12 cellular contexts compared by ENCODE assay signal in genomic region chrX:1443496-1444075, GRCh38. TPM values are rescaled to one million over a fixed set of nuclear protein-coding genes. Genes with fewer than 3 reads are reported as not detected.
A peak's percentile ranks its signal among the peaks of the same experiment; 100 is the strongest.
DNase-seq lines count a peak whose midpoint lies in the region; ATAC-seq, FAIRE-seq and TF ChIP-seq lines count a peak whose summit lies in the region.
"Had no signal": no experiment of that assay in that cellular context is flagged by ENCODE, and none has a peak within 500 bp of the region (broad histone marks: within the 10 kb centered on the region; RNA-seq: fewer than 3 reads in every experiment).

No MANE protein-coding gene starts in this region.

- no peak overlapping the region for H2BK120ac ChIP-seq in mesenchymal stem cell (ENCODE audit: low read depth, low read length)

- H3K4me2 ChIP-seq in HepG2 (ENCODE audit: low read depth, low read length) = no peak overlapping the region
- no peak overlapping the region for H3K4me2 ChIP-seq in mesenchymal stem cell (ENCODE audit: low read length, poor library complexity, severe bottlenecking)
- H3K4me2 ChIP-seq: GM23338 had no signal

- TF ChIP-seq CTCF in right lobe of liver (IDR thresholded peaks at IDR 0.05) (no peak), HepG2 (CRISPR knock-in tag; IDR thresholded peaks at IDR 0.05) (no peak), adrenal gland (IDR thresholded peaks at IDR 0.05) (no peak)

- BruUV-seq in HepG2 (replicated peaks; lab: Mats Ljungman, UMichigan) = no TSS peak

- no peak overlapping the region for H3K18ac ChIP-seq in mesenchymal stem cell (ENCODE audit: low read depth in 1 of 2, low read length in 2 of 2)

- H3K9ac ChIP-seq in HepG2 (ENCODE audit: insufficient read depth, low read depth, low read length) (no peak overlapping the region), mesenchymal stem cell (ENCODE audit: low read length) (no peak overlapping the region)

- H4K8ac ChIP-seq in mesenchymal stem cell (ENCODE audit: low read length) = no peak overlapping the region

- no peaks in the 10 kb centered on the region for H3K9me3 ChIP-seq in right lobe of liver
- no peaks in the 10 kb centered on the region for H3K9me3 ChIP-seq in HepG2 (ENCODE audit: low read length)
- H3K9me3 ChIP-seq in adrenal gland (replicated peaks in 1 of 3) = no peaks in the 10 kb centered on the region
- H3K9me3 ChIP-seq in mesenchymal stem cell (ENCODE audit: control insufficient read depth, low read length) = no peaks in the 10 kb centered on the region
- H3K9me3 ChIP-seq in aorta (ENCODE audit: control insufficient read depth, low read length) = no peaks in the 10 kb centered on the region

- H3K79me2 ChIP-seq in HepG2 (ENCODE audit: insufficient read depth, low read length) = peaks cover 1% of the 10 kb centered on the region

- TF ChIP-seq EP300 in HepG2 (IDR thresholded peaks at IDR 0.05; ENCODE audit: low read depth in 2 of 2, low read length in 2 of 2) (no peak), HepG2 (CRISPR knock-in tag; IDR thresholded peaks at IDR 0.05; ENCODE audit: borderline replicate concordance) (no peak)

- no peak overlapping the region for H2BK15ac ChIP-seq in mesenchymal stem cell (ENCODE audit: low read depth, poor library complexity, severe bottlenecking)

- H3K36me3 ChIP-seq in right lobe of liver (no peaks in the 10 kb centered on the region), HepG2 (replicated peaks in 1 of 2; ENCODE audit: control insufficient read depth in 1 of 2, insufficient read depth in 2 of 2, low read length in 2 of 2) (peaks cover 0 to 6% of the 10 kb centered on the region in 2 experiments; a peak in 2 of 5 replicates), adrenal gland (replicated peaks in 1 of 2) (peaks cover 0 to 2% of the 10 kb centered on the region in 2 donors), mesenchymal stem cell (ENCODE audit: control insufficient read depth in 1 of 2, insufficient read depth in 2 of 2, low read depth in 1 of 2, low read length in 2 of 2) (peaks cover 39 to 50% of the 10 kb centered on the region in 2 experiments), aorta (ENCODE audit: control insufficient read depth in 1 of 2, insufficient read depth in 2 of 2, low read length in 1 of 2) (no peaks in the 10 kb centered on the region)

- peaks cover 0 to 5% (median 2%) of the 10 kb centered on the region in 4 donors for H3K4me1 ChIP-seq in right lobe of liver
- H3K4me1 ChIP-seq in HepG2 (ENCODE audit: insufficient read depth, low read length) = no peaks in the 10 kb centered on the region
- no peaks in the 10 kb centered on the region for H3K4me1 ChIP-seq in adrenal gland (replicated peaks in 1 of 2)
- H3K4me1 ChIP-seq in mesenchymal stem cell (ENCODE audit: control insufficient read depth, insufficient read depth, low read depth, low read length) = peaks cover 4% of the 10 kb centered on the region
- no peaks in the 10 kb centered on the region for H3K4me1 ChIP-seq in aorta (ENCODE audit: control insufficient read depth in 1 of 2, insufficient read depth in 2 of 2, low read length in 2 of 2)

- no peaks in the 10 kb centered on the region for H3K27me3 ChIP-seq in right lobe of liver
- no peaks in the 10 kb centered on the region for H3K27me3 ChIP-seq in HepG2 (ENCODE audit: control insufficient read depth in 1 of 2, insufficient read depth in 2 of 2, low read length in 2 of 2)
- H3K27me3 ChIP-seq in adrenal gland = no peaks in the 10 kb centered on the region
- no peaks in the 10 kb centered on the region for H3K27me3 ChIP-seq in mesenchymal stem cell (ENCODE audit: control insufficient read depth in 1 of 2, insufficient read depth in 1 of 2, low read length in 2 of 2)
- no peaks in the 10 kb centered on the region for H3K27me3 ChIP-seq in aorta (ENCODE audit: control insufficient read depth in 1 of 2, insufficient read depth in 2 of 2, low read length in 1 of 2)

- H3K79me1 ChIP-seq in mesenchymal stem cell (replicated peaks; ENCODE audit: low read length, poor library complexity, severe bottlenecking) = peaks cover 26% of the 10 kb centered on the region

- H2AK5ac ChIP-seq in mesenchymal stem cell (ENCODE audit: low read length, severe bottlenecking) = no peak overlapping the region

- H2BK12ac ChIP-seq in mesenchymal stem cell (ENCODE audit: low read length in 2 of 2) = no peak overlapping the region

- CTCF ChIA-PET in HepG2 (lab: Yijun Ruan, JAX; ENCODE audit: low intra/inter-chr PET ratio, low total read pairs) = no interaction called here

- intact Hi-C loops in right lobe of liver (cut with DNase I) (no loop called here), HepG2 (cut with micrococcal nuclease; ENCODE audit: unreplicated experiment) (no loop called here), adrenal gland (cut with DNase I) (loop anchor here in 1 of 2 donors (10.0 kb wide), 1 partner anchor 49 kb away; the partner anchor contains the start of gene SLC25A6), aorta (cut with DNase I) (no loop called here)

- ATAC-seq in right lobe of liver = no peak
- no peak for ATAC-seq in HepG2
- no peak for ATAC-seq in aorta (ENCODE audit: low FRiP score)
- no peak for ATAC-seq in HG02852 (IDR thresholded peaks at IDR 0.05; ENCODE audit: unreplicated experiment)
- ATAC-seq: GM23338 had no signal

- POLR2A ChIA-PET in HepG2 (lab: Yijun Ruan, JAX) = no interaction called here

- DNase-seq in right lobe of liver = peak; percentile 5 to 49 (median 25)
- no peak for DNase-seq in HepG2 (ENCODE audit: low spot score)
- DNase-seq in adrenal gland = peak in 6 of 7 donors; percentile 4 to 42 (median 11)
- DNase-seq in mesenchymal stem cell = no peak
- peak; percentile 24 to 35 for DNase-seq in aorta
- DNase-seq in OCI-M2 (lab: John Stamatoyannopoulos, UW; ENCODE audit: unreplicated experiment) = no peak
- DNase-seq: cortex of kidney, NCI-H1694 treated with DMSO at 0.1 percent for 48 hours, NCI-H510A, retina had no signal

- no peak for TF ChIP-seq RAD21 in HepG2 (CRISPR knock-in tag; IDR thresholded peaks at IDR 0.05)

- H2AFZ ChIP-seq in HepG2 (ENCODE audit: low read length) (no peak overlapping the region), mesenchymal stem cell (ENCODE audit: low read depth, low read length) (no peak overlapping the region)
- H2AFZ ChIP-seq: GM23338 had no signal

- H3K27ac ChIP-seq in right lobe of liver = no peak overlapping the region
- H3K27ac ChIP-seq in HepG2 (ENCODE audit: extremely low read length, insufficient read depth, low read length) = no peak overlapping the region
- no peak overlapping the region for H3K27ac ChIP-seq in adrenal gland
- no peak overlapping the region for H3K27ac ChIP-seq in mesenchymal stem cell (ENCODE audit: low read length, poor library complexity, severe bottlenecking)
- no peak overlapping the region for H3K27ac ChIP-seq in aorta (ENCODE audit: low read depth in 1 of 2, low read length in 2 of 2)

- no peak overlapping the region for H3K23ac ChIP-seq in mesenchymal stem cell (ENCODE audit: low read length in 2 of 2)

- H2BK5ac ChIP-seq in mesenchymal stem cell (ENCODE audit: low read depth, low read length, poor library complexity, severe bottlenecking) = no peak overlapping the region

- TF ChIP-seq POLR2A in right lobe of liver (IDR thresholded peaks at IDR 0.05) (no peak), HepG2 (IDR thresholded peaks at IDR 0.05; ENCODE audit: insufficient read depth in 1 of 2, low read depth in 2 of 2, low read length in 2 of 2) (no peak), adrenal gland (IDR thresholded peaks at IDR 0.05) (no peak)

- peak overlapping the region; percentile 53 for H4K91ac ChIP-seq in mesenchymal stem cell (ENCODE audit: low read length)

- 88% methylated on average over 11 of the region's 26 CpGs for WGBS in right lobe of liver (ENCODE audit: insufficient coverage, low coverage, low lambda C conversion rate, missing lambda C conversion rate)
- WGBS in HepG2 (ENCODE audit: low lambda C conversion rate) = 88% methylated on average over 25 of the region's 26 CpGs
- WGBS in adrenal gland, 4 donors = 77 to 90% (median 86%) methylated on average over 16 to 26 of the region's 26 CpGs
- 90% methylated on average over 26 of the region's 26 CpGs for WGBS in mesenchymal stem cell
- 84 to 91% methylated on average over 26 of the region's 26 CpGs for WGBS in aorta, 2 donors

- in situ Hi-C loops in HepG2 (cut with HindIII; ENCODE audit: extremely low pct_ligation_motif_present, low pct_unique_long_range_greater_than_20kb) = no loop called here

- H4K20me1 ChIP-seq in HepG2 (ENCODE audit: insufficient read depth, low read length) = no peaks in the 10 kb centered on the region

- no peak for FAIRE-seq in HepG2 (lab: Jason Lieb, UNC)

- H3K14ac ChIP-seq in mesenchymal stem cell (ENCODE audit: low read length in 2 of 2) = no peak overlapping the region

- H3K4ac ChIP-seq in mesenchymal stem cell (ENCODE audit: low read depth in 1 of 2, low read length in 2 of 2) = no peak overlapping the region

- H3K4me3 ChIP-seq in right lobe of liver = no peak overlapping the region
- H3K4me3 ChIP-seq in HepG2 (replicated peaks in 1 of 3; ENCODE audit: insufficient read depth in 1 of 3, low read depth in 2 of 3, low read length in 3 of 3) = no peak overlapping the region
- H3K4me3 ChIP-seq in adrenal gland = no peak overlapping the region
- H3K4me3 ChIP-seq in mesenchymal stem cell (ENCODE audit: insufficient read depth in 1 of 2, low read depth in 1 of 2, low read length in 2 of 2) = no peak overlapping the region
- H3K4me3 ChIP-seq in aorta (ENCODE audit: low read length in 2 of 2) = no peak overlapping the region
- H3K4me3 ChIP-seq: GM23338 had no signal

RNA-seq across cellular contexts. Expression of gene ASMTL, which starts 9.1 kb away (rescaled TPM):
- total RNA-seq in right lobe of liver (10 to 100 TPM; 12.5 to 27.3 (median 18.6) TPM), HepG2 (2016; rRNA removed; fragmentation: Illumina TruSeq; extraction: Trizol) (5.6 and 6.3 TPM in 2 replicates), adrenal gland (10 to 100 TPM; 24.5 to 35.5 (median 31.1) TPM), aorta (10 to 100 TPM; 31.3 to 32.3 TPM)
- total RNA-seq in HepG2 (2016; cell fraction: cytosol; rRNA removed; fragmentation: Illumina TruSeq; extraction: Trizol; ENCODE audit: low read depth) = 1.3 and 1.9 TPM in 2 replicates
- total RNA-seq in HepG2 (2016; cell fraction: insoluble cytoplasmic fraction; rRNA removed; fragmentation: Illumina TruSeq; extraction: Trizol) = 5.5 and 6.1 TPM in 2 replicates
- 2.5 and 2.6 TPM in 2 replicates for total RNA-seq in HepG2 (2016; cell fraction: membrane; rRNA removed; fragmentation: Illumina TruSeq; extraction: Trizol)
- 4.9 and 6.4 TPM in 2 replicates for total RNA-seq in HepG2 (2016; cell fraction: nucleus; rRNA removed; fragmentation: Illumina TruSeq; extraction: Trizol)
- polyA plus RNA-seq in HepG2 (2011; rRNA removed) (16.3 and 16.4 TPM in 2 replicates), adrenal gland (10 to 100 TPM; 15.9 to 31.3 (median 29.1) TPM), aorta (10 to 100 TPM; 26.7 to 56.1 TPM)
- polyA plus RNA-seq in HepG2 (2011; cell fraction: cytosol; rRNA removed) = 10.6 and 17.6 TPM in 2 replicates
- 20.1 and 27.5 TPM in 2 replicates for polyA plus RNA-seq in HepG2 (2011; cell fraction: nucleus; rRNA removed)
- 11.5 and 12.3 TPM in 2 replicates for polyA plus RNA-seq in HepG2 (2012)
- polyA plus RNA-seq in HepG2 (2016; cell fraction: cytosol; fragmentation: Illumina TruSeq; extraction: Trizol; ENCODE audit: low read depth) = 1.6 and 2.0 TPM in 2 replicates
- 10.7 and 11.3 TPM in 2 replicates for polyA plus RNA-seq in HepG2 (2016; cell fraction: insoluble cytoplasmic fraction; fragmentation: Illumina TruSeq; extraction: Trizol; ENCODE audit: low read depth)
- 2.3 and 2.4 TPM in 2 replicates for polyA plus RNA-seq in HepG2 (2016; cell fraction: membrane; fragmentation: Illumina TruSeq; extraction: Trizol; ENCODE audit: low read depth)
- polyA plus RNA-seq in HepG2 (2016; cell fraction: nucleus; fragmentation: Illumina TruSeq; extraction: Trizol; ENCODE audit: insufficient read depth, low read depth) = 11.5 and 12.7 TPM in 2 replicates
- 9.3 and 19.0 TPM in 2 replicates for polyA minus RNA-seq in HepG2 (2011; rRNA and poly(A)+ RNA removed; ENCODE audit: low replicate concordance)
- polyA minus RNA-seq in HepG2 (2011; cell fraction: cytosol; rRNA and poly(A)+ RNA removed) = 10.4 and 11.7 TPM in 2 replicates
- 8.6 and 12.7 TPM in 2 replicates for polyA minus RNA-seq in HepG2 (2011; cell fraction: nucleus; rRNA and poly(A)+ RNA removed)
- polyA plus RNA-seq in mesenchymal stem cell (2013, experiment 1 of 2) = 21.6 TPM
- polyA plus RNA-seq in mesenchymal stem cell (2013, experiment 2 of 2) = 21.5 TPM

RNA-seq across cellular contexts. Expression of gene SLC25A6, which starts 51.7 kb away (rescaled TPM):
- 10 to 100 TPM; 44.3 to 87.8 (median 57.0) TPM for total RNA-seq in right lobe of liver
- total RNA-seq in HepG2 (2016; rRNA removed; fragmentation: Illumina TruSeq; extraction: Trizol) = 138 and 149 TPM in 2 replicates
- 172 and 192 TPM in 2 replicates for total RNA-seq in HepG2 (2016; cell fraction: cytosol; rRNA removed; fragmentation: Illumina TruSeq; extraction: Trizol; ENCODE audit: low read depth)
- total RNA-seq in HepG2 (2016; cell fraction: insoluble cytoplasmic fraction; rRNA removed; fragmentation: Illumina TruSeq; extraction: Trizol) = 133 and 147 TPM in 2 replicates
- total RNA-seq in HepG2 (2016; cell fraction: membrane; rRNA removed; fragmentation: Illumina TruSeq; extraction: Trizol) = 398 and 417 TPM in 2 replicates
- 70.1 and 77.0 TPM in 2 replicates for total RNA-seq in HepG2 (2016; cell fraction: nucleus; rRNA removed; fragmentation: Illumina TruSeq; extraction: Trizol)
- 581 and 646 TPM in 2 replicates for polyA plus RNA-seq in HepG2 (2011; rRNA removed)
- polyA plus RNA-seq in HepG2 (2011; cell fraction: cytosol; rRNA removed) = 843 and 1,123 TPM in 2 replicates
- polyA plus RNA-seq in HepG2 (2011; cell fraction: nucleus; rRNA removed) = 370 and 374 TPM in 2 replicates
- polyA plus RNA-seq in HepG2 (2012) = 420 and 577 TPM in 2 replicates
- 585 and 646 TPM in 2 replicates for polyA plus RNA-seq in HepG2 (2016; cell fraction: cytosol; fragmentation: Illumina TruSeq; extraction: Trizol; ENCODE audit: low read depth)
- 347 and 418 TPM in 2 replicates for polyA plus RNA-seq in HepG2 (2016; cell fraction: insoluble cytoplasmic fraction; fragmentation: Illumina TruSeq; extraction: Trizol; ENCODE audit: low read depth)
- 997 and 1,138 TPM in 2 replicates for polyA plus RNA-seq in HepG2 (2016; cell fraction: membrane; fragmentation: Illumina TruSeq; extraction: Trizol; ENCODE audit: low read depth)
- 257 and 286 TPM in 2 replicates for polyA plus RNA-seq in HepG2 (2016; cell fraction: nucleus; fragmentation: Illumina TruSeq; extraction: Trizol; ENCODE audit: insufficient read depth, low read depth)
- 353 and 783 TPM in 2 replicates for polyA minus RNA-seq in HepG2 (2011; rRNA and poly(A)+ RNA removed; ENCODE audit: low replicate concordance)
- 413 and 414 TPM in 2 replicates for polyA minus RNA-seq in HepG2 (2011; cell fraction: cytosol; rRNA and poly(A)+ RNA removed)
- 151 and 162 TPM in 2 replicates for polyA minus RNA-seq in HepG2 (2011; cell fraction: nucleus; rRNA and poly(A)+ RNA removed)
- total RNA-seq in adrenal gland = 100 to 1,000 TPM; 217 to 509 (median 412) TPM
- 100 to 1,000 TPM; 191 to 462 (median 276) TPM for polyA plus RNA-seq in adrenal gland
- polyA plus RNA-seq in mesenchymal stem cell (2013, experiment 1 of 2) = 554 TPM
- 544 TPM for polyA plus RNA-seq in mesenchymal stem cell (2013, experiment 2 of 2)
- 100 to 1,000 TPM; 207 to 212 TPM for total RNA-seq in aorta
- polyA plus RNA-seq in aorta = 100 to 1,000 TPM; 316 to 348 TPM

Comparison
In these comparisons a context has a peak if more than half of its experiments do, and no peak if none do; other contexts are left out.
1. DNase-seq: peak in right lobe of liver (3 of 3), adrenal gland (6 of 7) and aorta (2 of 2); none in HepG2 (single experiment), mesenchymal stem cell (single experiment) and OCI-M2 (single experiment).